In genomic region chr12:69068431-69068830, GRCh38 we compare ENCODE assay signal across 10 cellular contexts.
DNase-seq lines count a peak whose midpoint lies in the region; ATAC-seq and TF ChIP-seq lines count a peak whose summit lies in the region.
"Had no signal": no experiment of that assay in that cellular context is flagged by ENCODE, and none has a peak within 500 bp of the region (broad histone marks: within the 10 kb centered on the region; RNA-seq: fewer than 3 reads in every experiment).

No MANE protein-coding gene starts in this region.

- peak; percentile 76 for ATAC-seq in activated CD8-positive, alpha-beta T cell treated with anti-CD3 and anti-CD28 coated beads for 36 hours
- no peak for ATAC-seq in activated CD8-positive, alpha-beta T cell treated with anti-CD3 and anti-CD28 coated beads, Interleukin-2, amount 10 ng/mL, durations not matched to agents 7 days and 5 days
- ATAC-seq in esophagus mucosa, result peak; percentile 84
- peak; percentile 25 for ATAC-seq in stimulated activated memory B cell treated with anti-CD40 and anti-IgM and Interleukin-4, amounts not matched to agents 10 μg/mL and 1 μg/mL and 100 μg/mL, for 72 hours
- no peak for ATAC-seq in HG02973 (IDR thresholded peaks at IDR 0.05; ENCODE audit: unreplicated experiment)

- intact Hi-C loops in activated CD8-positive, alpha-beta T cell treated with anti-CD3 and anti-CD28 coated beads for 36 hours (cut with micrococcal nuclease), result no loop called here

- peak; percentile 41 for DNase-seq in activated CD8-positive, alpha-beta T cell treated with anti-CD3 and anti-CD28 coated beads for 36 hours
- DNase-seq in activated CD8-positive, alpha-beta T cell treated with anti-CD3 and anti-CD28 coated beads, Interleukin-2, amount 10 ng/mL, durations not matched to agents 7 days and 5 days, result no peak
- peak; percentile 4 for DNase-seq in NOMO-1 treated with dmso at 0.1 percent for 144 hours (lab: John Stamatoyannopoulos, UW; ENCODE audit: unreplicated experiment)
- DNase-seq in Ammon's horn (ENCODE audit: low spot score), result no peak
- no peak for DNase-seq in NCI-H1694 treated with DMSO at 0.1 percent for 48 hours (lab: John Stamatoyannopoulos, UW)
- DNase-seq: central memory CD4-positive, alpha-beta T cell had no signal

- no peak overlapping the region for H3K4me3 Mint-ChIP-seq in activated CD8-positive, alpha-beta T cell treated with anti-CD3 and anti-CD28 coated beads for 36 hours
- no peak overlapping the region for H3K4me3 Mint-ChIP-seq in activated CD8-positive, alpha-beta T cell treated with anti-CD3 and anti-CD28 coated beads, Interleukin-2, amount 10 ng/mL, durations not matched to agents 7 days and 5 days
- H3K4me3 Mint-ChIP-seq in stimulated activated memory B cell treated with anti-CD40 and anti-IgM and Interleukin-4, amounts not matched to agents 10 μg/mL and 1 μg/mL and 100 μg/mL, for 72 hours, result no peak overlapping the region
- H3K4me3 Mint-ChIP-seq: neural progenitor cell had no signal

- H3K9me3 Mint-ChIP-seq in activated CD8-positive, alpha-beta T cell treated with anti-CD3 and anti-CD28 coated beads for 36 hours, result no peaks in the 10 kb centered on the region
- H3K9me3 Mint-ChIP-seq in activated CD8-positive, alpha-beta T cell treated with anti-CD3 and anti-CD28 coated beads, Interleukin-2, amount 10 ng/mL, durations not matched to agents 7 days and 5 days (ENCODE audit: insufficient read depth), result no peaks in the 10 kb centered on the region
- H3K9me3 Mint-ChIP-seq in stimulated activated memory B cell treated with anti-CD40 and anti-IgM and Interleukin-4, amounts not matched to agents 10 μg/mL and 1 μg/mL and 100 μg/mL, for 72 hours, result no peaks in the 10 kb centered on the region
- H3K9me3 Mint-ChIP-seq: neural progenitor cell had no signal

- no peak overlapping the region for H3K27ac Mint-ChIP-seq in activated CD8-positive, alpha-beta T cell treated with anti-CD3 and anti-CD28 coated beads for 36 hours
- H3K27ac Mint-ChIP-seq in activated CD8-positive, alpha-beta T cell treated with anti-CD3 and anti-CD28 coated beads, Interleukin-2, amount 10 ng/mL, durations not matched to agents 7 days and 5 days, result no peak overlapping the region
- H3K27ac Mint-ChIP-seq in stimulated activated memory B cell treated with anti-CD40 and anti-IgM and Interleukin-4, amounts not matched to agents 10 μg/mL and 1 μg/mL and 100 μg/mL, for 72 hours, result no peak overlapping the region
- H3K27ac Mint-ChIP-seq: neural progenitor cell had no signal

- no peak for TF ChIP-seq CTCF in activated CD8-positive, alpha-beta T cell treated with anti-CD3 and anti-CD28 coated beads for 36 hours (IDR thresholded peaks at IDR 0.05)

- peaks cover 18% of the 10 kb centered on the region for H3K4me1 Mint-ChIP-seq in activated CD8-positive, alpha-beta T cell treated with anti-CD3 and anti-CD28 coated beads for 36 hours (ENCODE audit: low read depth)
- H3K4me1 Mint-ChIP-seq in activated CD8-positive, alpha-beta T cell treated with anti-CD3 and anti-CD28 coated beads, Interleukin-2, amount 10 ng/mL, durations not matched to agents 7 days and 5 days (ENCODE audit: low read depth), result no peaks in the 10 kb centered on the region
- H3K4me1 Mint-ChIP-seq in stimulated activated memory B cell treated with anti-CD40 and anti-IgM and Interleukin-4, amounts not matched to agents 10 μg/mL and 1 μg/mL and 100 μg/mL, for 72 hours, result no peaks in the 10 kb centered on the region

- CTCF ChIA-PET in activated CD8-positive, alpha-beta T cell treated with anti-CD3 and anti-CD28 coated beads for 36 hours (lab: Charles Lee), result interaction anchor here (1.4 to 3.6 kb wide), 2 partner anchors 197 to 200 kb away, joined by 3 to 24 read pairs; no protein-coding TSS in a partner anchor
- CTCF ChIA-PET in activated CD8-positive, alpha-beta T cell treated with anti-CD3 and anti-CD28 coated beads, Interleukin-2, amount 10 ng/mL, durations not matched to agents 7 days and 5 days (lab: Charles Lee), result interaction anchor here (2.1 kb wide), 1 partner anchor 196 kb away, joined by 5 read pairs; no protein-coding TSS in a partner anchor

- H3K27me3 Mint-ChIP-seq in activated CD8-positive, alpha-beta T cell treated with anti-CD3 and anti-CD28 coated beads for 36 hours, result peaks cover 8% of the 10 kb centered on the region
- peaks cover 5% of the 10 kb centered on the region for H3K27me3 Mint-ChIP-seq in activated CD8-positive, alpha-beta T cell treated with anti-CD3 and anti-CD28 coated beads, Interleukin-2, amount 10 ng/mL, durations not matched to agents 7 days and 5 days (ENCODE audit: low read depth)
- H3K27me3 Mint-ChIP-seq in stimulated activated memory B cell treated with anti-CD40 and anti-IgM and Interleukin-4, amounts not matched to agents 10 μg/mL and 1 μg/mL and 100 μg/mL, for 72 hours, result peaks cover 6% of the 10 kb centered on the region

- POLR2A ChIA-PET in activated CD8-positive, alpha-beta T cell treated with anti-CD3 and anti-CD28 coated beads for 36 hours (lab: Charles Lee), result no interaction called here
- POLR2A ChIA-PET in activated CD8-positive, alpha-beta T cell treated with anti-CD3 and anti-CD28 coated beads, Interleukin-2, amount 10 ng/mL, durations not matched to agents 7 days and 5 days (lab: Charles Lee), result no interaction called here

- H3K36me3 Mint-ChIP-seq in activated CD8-positive, alpha-beta T cell treated with anti-CD3 and anti-CD28 coated beads for 36 hours (ENCODE audit: low read depth), result no peaks in the 10 kb centered on the region
- no peaks in the 10 kb centered on the region for H3K36me3 Mint-ChIP-seq in activated CD8-positive, alpha-beta T cell treated with anti-CD3 and anti-CD28 coated beads, Interleukin-2, amount 10 ng/mL, durations not matched to agents 7 days and 5 days (ENCODE audit: low read depth)
- no peaks in the 10 kb centered on the region for H3K36me3 Mint-ChIP-seq in stimulated activated memory B cell treated with anti-CD40 and anti-IgM and Interleukin-4, amounts not matched to agents 10 μg/mL and 1 μg/mL and 100 μg/mL, for 72 hours
- H3K36me3 Mint-ChIP-seq: neural progenitor cell had no signal

Comparison
In these comparisons a context has a peak if more than half of its experiments do, and no peak if none do; other contexts are left out.
1. ATAC-seq: peak in activated CD8-positive, alpha-beta T cell treated with anti-CD3 and anti-CD28 coated beads for 36 hours (single experiment), esophagus mucosa (single experiment) and stimulated activated memory B cell treated with anti-CD40 and anti-IgM and Interleukin-4, amounts not matched to agents 10 μg/mL and 1 μg/mL and 100 μg/mL, for 72 hours (single experiment); none in activated CD8-positive, alpha-beta T cell treated with anti-CD3 and anti-CD28 coated beads, Interleukin-2, amount 10 ng/mL, durations not matched to agents 7 days and 5 days (single experiment) and HG02973 (single experiment).
2. DNase-seq: peak in activated CD8-positive, alpha-beta T cell treated with anti-CD3 and anti-CD28 coated beads for 36 hours (single experiment) and NOMO-1 treated with dmso at 0.1 percent for 144 hours (single experiment); none in activated CD8-positive, alpha-beta T cell treated with anti-CD3 and anti-CD28 coated beads, Interleukin-2, amount 10 ng/mL, durations not matched to agents 7 days and 5 days (single experiment), Ammon's horn (single experiment) and NCI-H1694 treated with DMSO at 0.1 percent for 48 hours (single experiment).